Comparison of ENCODE assay signal across 21 cellular contexts in genomic region chr3:124441766-124442165, GRCh38.
DNase-seq lines count a peak whose midpoint lies in the region; ATAC-seq, FAIRE-seq and TF ChIP-seq lines count a peak whose summit lies in the region.
"Had no signal": no experiment of that assay in that cellular context is flagged by ENCODE, and none has a peak within 500 bp of the region (broad histone marks: within the 10 kb centered on the region; RNA-seq: fewer than 3 reads in every experiment).

No MANE protein-coding gene starts in this region.

- H3K4me1 ChIP-seq in GM23338 (ENCODE audit: insufficient read depth) (peaks cover 18% of the 10 kb centered on the region), kidney (ENCODE audit: control insufficient read depth in 1 of 2, insufficient read depth in 1 of 2, low read depth in 1 of 2, low read length in 2 of 2) (no peaks in the 10 kb centered on the region), trophoblast cell (ENCODE audit: control insufficient read depth in 1 of 2, insufficient read depth in 2 of 2, low read length in 2 of 2) (no peaks in the 10 kb centered on the region)
- H3K4me1 ChIP-seq: A549, Caco-2 had no signal

- H3K36me3 ChIP-seq in GM23338 (ENCODE audit: insufficient read depth): no peaks in the 10 kb centered on the region
- peaks cover 0 to 2% of the 10 kb centered on the region in 2 donors for H3K36me3 ChIP-seq in kidney (ENCODE audit: control insufficient read depth in 1 of 2, insufficient read depth in 2 of 2, low read length in 2 of 2)
- peaks cover 2 to 15% of the 10 kb centered on the region in 2 experiments for H3K36me3 ChIP-seq in trophoblast cell (ENCODE audit: control insufficient read depth in 1 of 2, insufficient read depth in 2 of 2, low read length in 2 of 2)
- H3K36me3 ChIP-seq in MG63: no peaks in the 10 kb centered on the region

- no peak overlapping the region for H4K8ac ChIP-seq in trophoblast cell (ENCODE audit: low read depth, low read length)

- no peak overlapping the region for H2AK5ac ChIP-seq in trophoblast cell (ENCODE audit: low read length)

- H4K91ac ChIP-seq in trophoblast cell (ENCODE audit: low read depth, low read length): no peak overlapping the region

- no peak overlapping the region for H3K18ac ChIP-seq in trophoblast cell (ENCODE audit: low read length)

- peaks cover 27% of the 10 kb centered on the region for H3K4me1 Mint-ChIP-seq in GM23338

- H3K9me3 Mint-ChIP-seq in GM23338: no peaks in the 10 kb centered on the region
- H3K9me3 Mint-ChIP-seq: CD4-positive, alpha-beta T cell had no signal

- H3K14ac ChIP-seq in trophoblast cell (ENCODE audit: low read length): no peak overlapping the region

- WGBS in trophoblast cell (ENCODE audit: extremely low coverage, insufficient coverage, insufficient read length): no CpG with 5 or more reads among the region's 9 CpGs

- TF ChIP-seq CTCF in GM23338 (conservative IDR thresholded peaks at IDR 0.05; ENCODE audit: low read depth in 2 of 2) (no peak), dorsolateral prefrontal cortex (IDR thresholded peaks at IDR 0.05 in 54 of 56, conservative IDR thresholded peaks at IDR 0.05 in 2 of 56; ENCODE audit: low read depth in 1 of 56, partially characterized antibody in 56 of 56) (no peak), kidney (IDR thresholded peaks at IDR 0.05; ENCODE audit: borderline replicate concordance, extremely low read depth, insufficient read depth) (no peak)

- FAIRE-seq in kidney (lab: Jason Lieb, UNC): no peak
- FAIRE-seq: A549, D721Med, G401.6, GM12891, GM19239, H54, HTR-8/SVneo had no signal

- H3K36me3 Mint-ChIP-seq in GM23338 (ENCODE audit: low read depth): no peaks in the 10 kb centered on the region

- H4K20me1 ChIP-seq in GM23338 (replicated peaks; ENCODE audit: insufficient read depth): no peaks in the 10 kb centered on the region

- no peak overlapping the region; the same call in 1 of the 2 replicates for H3K27ac Mint-ChIP-seq in GM23338
- H3K27ac Mint-ChIP-seq: CD4-positive, alpha-beta T cell had no signal

- peak overlapping the region; percentile 12; the same call in 1 of the 2 replicates for H3K4me2 ChIP-seq in GM23338
- no peak overlapping the region for H3K4me2 ChIP-seq in trophoblast cell (ENCODE audit: low read length)
- H3K4me2 ChIP-seq: A549 had no signal

- H3K79me2 ChIP-seq in GM23338 (replicated peaks; ENCODE audit: insufficient read depth) (no peaks in the 10 kb centered on the region), trophoblast cell (ENCODE audit: control insufficient read depth, insufficient read depth, low read length, poor library complexity) (no peaks in the 10 kb centered on the region)

- H2BK5ac ChIP-seq in trophoblast cell (ENCODE audit: low read depth, low read length, poor library complexity): no peak overlapping the region

- H3K9ac ChIP-seq in kidney (ENCODE audit: low read length in 2 of 2) (no peak overlapping the region), trophoblast cell (ENCODE audit: low read length) (no peak overlapping the region)
- H3K9ac ChIP-seq: GM23248 had no signal

- peak; percentile 53 for ATAC-seq in GM23338

- H3K23ac ChIP-seq in trophoblast cell (ENCODE audit: low read length): no peak overlapping the region

- H2BK120ac ChIP-seq in trophoblast cell (ENCODE audit: insufficient read depth, low read length, poor library complexity): no peak overlapping the region

- H3K27me3 Mint-ChIP-seq in GM23338 (ENCODE audit: insufficient read depth, low read depth, poor library complexity): peaks cover 5% of the 10 kb centered on the region

- H3K4me3 ChIP-seq in GM23338 (no peak overlapping the region), dorsolateral prefrontal cortex (no peak overlapping the region), kidney (ENCODE audit: low read length in 2 of 2) (no peak overlapping the region), trophoblast cell (ENCODE audit: low read depth, low read length) (peak overlapping the region; percentile 33), MG63 (no peak overlapping the region)
- H3K4me3 ChIP-seq: A549, GM23248 had no signal

- no peaks in the 10 kb centered on the region for H3F3A ChIP-seq in GM23338 (replicated peaks; ENCODE audit: low read depth)

- no peak overlapping the region for H4K12ac ChIP-seq in trophoblast cell (ENCODE audit: low read depth, low read length)

- no peak overlapping the region for H2BK12ac ChIP-seq in trophoblast cell (ENCODE audit: low read length)

- DNase-seq in GM23338 (ENCODE audit: low spot score) (peak; percentile 25), dorsolateral prefrontal cortex (peak in 4 of 10 donors; percentile 20 to 47 (median 39)), kidney (peak; percentile 57), trophoblast cell (no peak), activated T-cell treated with anti-CD3 and anti-CD28 coated beads for 4 hours (no peak), MG63 (no peak)
- DNase-seq in central memory CD4-positive, alpha-beta T cell: no peak
- DNase-seq: AML-193; Caco-2; CD4-positive, alpha-beta T cell; HCEC 1CT had no signal

- H3K27me3 ChIP-seq in GM23338 (ENCODE audit: insufficient read depth) (no peaks in the 10 kb centered on the region), dorsolateral prefrontal cortex (no peaks in the 10 kb centered on the region), trophoblast cell (ENCODE audit: insufficient read depth, low read length) (no peaks in the 10 kb centered on the region), MG63 (peaks cover 16% of the 10 kb centered on the region)

- peaks cover 7% of the 10 kb centered on the region for H3K9me2 ChIP-seq in GM23338 (ENCODE audit: insufficient read depth)

- no peak overlapping the region for H2AFZ ChIP-seq in GM23338
- no peak overlapping the region for H2AFZ ChIP-seq in trophoblast cell (ENCODE audit: insufficient read depth, low read length, poor library complexity)
- H2AFZ ChIP-seq: GM23248 had no signal

- no peak overlapping the region for H3K27ac ChIP-seq in GM23338 (ENCODE audit: low read depth)
- H3K27ac ChIP-seq in dorsolateral prefrontal cortex: peak overlapping the region in 45 of 59 donors; percentile 27 to 86 (median 66)
- H3K27ac ChIP-seq in kidney (ENCODE audit: low read depth in 2 of 2, low read length in 2 of 2): no peak overlapping the region
- no peak overlapping the region for H3K27ac ChIP-seq in trophoblast cell (ENCODE audit: low read depth, low read length)
- H3K27ac ChIP-seq: 22Rv1, A549, C4-2B, GM23248 had no signal

- no peak overlapping the region for H3K4ac ChIP-seq in trophoblast cell (ENCODE audit: low read depth, low read length)

- H3K9me3 ChIP-seq in kidney (ENCODE audit: control insufficient read depth in 1 of 2, low read length in 2 of 2): no peaks in the 10 kb centered on the region
- peaks cover 1% of the 10 kb centered on the region for H3K9me3 ChIP-seq in trophoblast cell (ENCODE audit: insufficient read depth, low read depth, low read length)
- no peaks in the 10 kb centered on the region for H3K9me3 ChIP-seq in MG63
- H3K9me3 ChIP-seq: A549, Caco-2 had no signal

- no peak overlapping the region for H3K4me3 Mint-ChIP-seq in GM23338
- H3K4me3 Mint-ChIP-seq: CD4-positive, alpha-beta T cell had no signal

- intact Hi-C loops in dorsolateral prefrontal cortex (cut with DNase I) (no loop called here), kidney (cut with DNase I) (no loop called here)

- H3K79me1 ChIP-seq in trophoblast cell (ENCODE audit: low read length): no peaks in the 10 kb centered on the region

TF ChIP-seq in GM23338, 12 proteins besides CTCF, POLR2A, EP300 and RAD21:
- TF ChIP-seq ZNF114 (CRISPR knock-in tag; IDR thresholded peaks at IDR 0.05) (no peak), ZNF331 (CRISPR knock-in tag; IDR thresholded peaks at IDR 0.05; ENCODE audit: low read depth) (no peak), EZH2phosphoT487 (IDR thresholded peaks at IDR 0.05; ENCODE audit: unreplicated experiment) (no peak), JUNB (IDR thresholded peaks at IDR 0.05; ENCODE audit: unreplicated experiment) (no peak)
- TF ChIP-seq, protein P1, sequence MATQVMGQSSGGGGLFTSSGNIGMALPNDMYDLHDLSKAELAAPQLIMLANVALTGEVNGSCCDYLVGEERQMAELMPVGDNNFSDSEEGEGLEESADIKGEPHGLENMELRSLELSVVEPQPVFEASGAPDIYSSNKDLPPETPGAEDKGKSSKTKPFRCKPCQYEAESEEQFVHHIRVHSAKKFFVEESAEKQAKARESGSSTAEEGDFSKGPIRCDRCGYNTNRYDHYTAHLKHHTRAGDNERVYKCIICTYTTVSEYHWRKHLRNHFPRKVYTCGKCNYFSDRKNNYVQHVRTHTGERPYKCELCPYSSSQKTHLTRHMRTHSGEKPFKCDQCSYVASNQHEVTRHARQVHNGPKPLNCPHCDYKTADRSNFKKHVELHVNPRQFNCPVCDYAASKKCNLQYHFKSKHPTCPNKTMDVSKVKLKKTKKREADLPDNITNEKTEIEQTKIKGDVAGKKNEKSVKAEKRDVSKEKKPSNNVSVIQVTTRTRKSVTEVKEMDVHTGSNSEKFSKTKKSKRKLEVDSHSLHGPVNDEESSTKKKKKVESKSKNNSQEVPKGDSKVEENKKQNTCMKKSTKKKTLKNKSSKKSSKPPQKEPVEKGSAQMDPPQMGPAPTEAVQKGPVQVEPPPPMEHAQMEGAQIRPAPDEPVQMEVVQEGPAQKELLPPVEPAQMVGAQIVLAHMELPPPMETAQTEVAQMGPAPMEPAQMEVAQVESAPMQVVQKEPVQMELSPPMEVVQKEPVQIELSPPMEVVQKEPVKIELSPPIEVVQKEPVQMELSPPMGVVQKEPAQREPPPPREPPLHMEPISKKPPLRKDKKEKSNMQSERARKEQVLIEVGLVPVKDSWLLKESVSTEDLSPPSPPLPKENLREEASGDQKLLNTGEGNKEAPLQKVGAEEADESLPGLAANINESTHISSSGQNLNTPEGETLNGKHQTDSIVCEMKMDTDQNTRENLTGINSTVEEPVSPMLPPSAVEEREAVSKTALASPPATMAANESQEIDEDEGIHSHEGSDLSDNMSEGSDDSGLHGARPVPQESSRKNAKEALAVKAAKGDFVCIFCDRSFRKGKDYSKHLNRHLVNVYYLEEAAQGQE (IDR thresholded peaks at IDR 0.05; ENCODE audit: unreplicated experiment): no peak

Comparison
In these comparisons a context has a peak if more than half of its experiments do, and no peak if none do; other contexts are left out.
1. DNase-seq: peak in GM23338 (single experiment) and kidney (single experiment); none in trophoblast cell (0 of 2), activated T-cell treated with anti-CD3 and anti-CD28 coated beads for 4 hours (single experiment), central memory CD4-positive, alpha-beta T cell (single experiment) and MG63 (single experiment).
2. H3K27ac ChIP-seq: peak in dorsolateral prefrontal cortex (45 of 59); none in GM23338 (single experiment), kidney (0 of 2) and trophoblast cell (single experiment).